In genomic region chrX:73525928-73526690, GRCh38 we compare ENCODE assay signal across 21 cellular contexts.
"Had no signal": no experiment of that assay in that cellular context is flagged by ENCODE, and none has a peak within 500 bp of the region (broad histone marks: within the 10 kb centered on the region; RNA-seq: fewer than 3 reads in every experiment).

No MANE protein-coding gene starts in this region.

- H3K4me1 Mint-ChIP-seq: activated B cell treated with CpG ODN at 0.5 μM for 24 hours; activated naive CD4-positive, alpha-beta T cell treated with anti-CD3 and anti-CD28 coated beads, Interleukin-2, amount 50 U/mL, for 24 hours had no signal

- H3K4me3 Mint-ChIP-seq: activated B cell treated with CpG ODN at 0.5 μM for 24 hours; activated CD8-positive, alpha-beta T cell treated with anti-CD3 and anti-CD28 coated beads for 36 hours; activated naive CD4-positive, alpha-beta T cell treated with anti-CD3 and anti-CD28 coated beads, Interleukin-2, amount 50 U/mL, for 24 hours; activated T-cell treated with anti-CD3 and anti-CD28 coated beads, Interleukin-2, amount 50 U/mL, for 4 hours had no signal

- H3K4me3 ChIP-seq: adrenal gland, esophagus muscularis mucosa, hepatocyte, lung, stomach, testis, upper lobe of right lung had no signal

- H3K27me3 ChIP-seq: adrenal gland, esophagus muscularis mucosa, hepatocyte, stomach, testis, upper lobe of right lung had no signal

- H3K27ac Mint-ChIP-seq: activated B cell treated with CpG ODN at 0.5 μM for 24 hours; activated CD8-positive, alpha-beta T cell treated with anti-CD3 and anti-CD28 coated beads for 36 hours; activated naive CD4-positive, alpha-beta T cell treated with anti-CD3 and anti-CD28 coated beads, Interleukin-2, amount 50 U/mL, for 24 hours had no signal

- H3K27ac ChIP-seq: adrenal gland, esophagus muscularis mucosa, hepatocyte, parathyroid adenoma, stomach, testis, upper lobe of right lung had no signal

- H3K9ac ChIP-seq: parathyroid adenoma had no signal

- DNase-seq: activated B cell treated with CpG ODN at 0.5 μM for 24 hours; activated CD4-positive, alpha-beta T cell treated with anti-CD3 and anti-CD28 coated beads for 48 hours; activated CD8-positive, alpha-beta T cell treated with anti-CD3 and anti-CD28 coated beads for 36 hours; activated effector memory CD4-positive, alpha-beta T cell treated with Interleukin-2 at 50 U/mL for 16 hours; activated T-cell treated with anti-CD3 and anti-CD28 coated beads, Interleukin-2, amount 50 U/mL, for 4 hours; adrenal gland; caudate nucleus; islet precursor cell; midbrain; stimulated activated CD4-positive, alpha-beta T cell treated with anti-CD3 and anti-CD28 coated beads, Interleukin-12 subunit alpha, Interleukin-12 subunit beta, amount 100 ng/mL, for 4 hours; stimulated activated CD4-positive, alpha-beta T cell treated with anti-CD3 and anti-CD28 coated beads, Interleukin-2, amount 100 ng/mL, for 24 hours; stomach; testis; upper lobe of right lung had no signal

- H3K4me1 ChIP-seq: adrenal gland, esophagus muscularis mucosa, parathyroid adenoma, stomach, testis, upper lobe of right lung had no signal

- H3K36me3 ChIP-seq: adrenal gland, esophagus muscularis mucosa, stomach, upper lobe of right lung had no signal

- FAIRE-seq: colon, TTC549 had no signal

- ATAC-seq: activated CD8-positive, alpha-beta T cell treated with anti-CD3 and anti-CD28 coated beads for 36 hours; activated T-cell treated with anti-CD3 and anti-CD28 coated beads, Interleukin-2, amount 50 U/mL, for 4 hours; upper lobe of right lung had no signal

- H3K27me3 Mint-ChIP-seq: activated B cell treated with CpG ODN at 0.5 μM for 24 hours; activated CD8-positive, alpha-beta T cell treated with anti-CD3 and anti-CD28 coated beads for 36 hours; activated naive CD4-positive, alpha-beta T cell treated with anti-CD3 and anti-CD28 coated beads, Interleukin-2, amount 50 U/mL, for 24 hours had no signal

- H3K9me3 ChIP-seq: adrenal gland, testis, upper lobe of right lung had no signal
